Comparison of ENCODE assay signal across 1 cellular context in the genomic region with DNA sequence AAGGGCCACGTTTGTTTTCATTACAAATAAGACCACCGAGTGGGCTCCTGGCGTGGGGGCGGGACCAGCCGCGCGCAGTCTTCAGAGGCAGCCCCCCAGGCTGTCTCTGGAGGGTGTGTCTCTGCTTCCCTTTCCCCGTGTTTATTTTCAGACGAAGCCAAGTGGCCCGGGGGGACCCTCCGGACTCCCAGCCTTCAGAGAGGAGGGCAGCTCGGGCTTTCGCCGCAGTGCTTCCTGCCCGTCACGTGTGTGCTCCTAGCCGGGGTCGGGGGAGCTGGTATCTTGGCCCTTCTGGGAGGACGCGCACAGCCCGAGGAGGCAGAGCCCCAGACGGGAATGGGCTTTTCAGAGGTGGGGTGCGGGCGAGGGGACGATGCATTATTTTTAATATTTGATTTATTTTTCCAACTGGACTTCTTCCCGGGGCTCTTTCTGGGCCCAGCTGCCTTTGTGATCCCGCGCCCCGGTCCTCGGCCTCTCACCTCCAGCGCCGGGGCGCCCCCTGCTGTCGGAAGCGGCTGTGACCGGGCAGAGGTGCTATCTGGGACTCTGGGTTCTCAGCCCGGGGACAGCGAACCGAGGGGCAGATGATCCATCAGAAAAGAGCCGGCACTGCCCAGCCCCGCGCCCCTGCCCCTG.
TF ChIP-seq lines count a peak whose summit lies in the region.

No MANE protein-coding gene starts in this region.

TF ChIP-seq in K562, 482 proteins besides CTCF, POLR2A, EP300 and RAD21 (continued from another document):
- TF ChIP-seq ZNF175 (CRISPR knock-in tag; IDR thresholded peaks at IDR 0.05; ENCODE audit: low read depth) (no peak), HMG20B (CRISPR knock-in tag; IDR thresholded peaks at IDR 0.05) (no peak), RBM15 (IDR thresholded peaks at IDR 0.05; ENCODE audit: insufficient read depth, low read length) (no peak), POLR2G (IDR thresholded peaks at IDR 0.05; ENCODE audit: low read depth, low read length) (peak; percentile 60), ARID1B (IDR thresholded peaks at IDR 0.05) (peak; percentile 34; the same call in 1 of the 2 replicates), TOE1 (IDR thresholded peaks at IDR 0.05; ENCODE audit: borderline replicate concordance) (peak; percentile 49; the same call in 1 of the 2 replicates), TOE1 (CRISPR knock-in tag; IDR thresholded peaks at IDR 0.05; ENCODE audit: borderline replicate concordance, low read depth) (no peak), BRD9 (IDR thresholded peaks at IDR 0.05; ENCODE audit: low read depth, partially characterized antibody) (peak; percentile 67), HOXB6 (CRISPR knock-in tag; IDR thresholded peaks at IDR 0.05; ENCODE audit: borderline replicate concordance) (no peak), SETDB1 (IDR thresholded peaks at IDR 0.05; ENCODE audit: low read length) (no peak), ZNF197 (CRISPR knock-in tag; IDR thresholded peaks at IDR 0.05; ENCODE audit: low read depth) (no peak), GTF2E2 (tag; IDR thresholded peaks at IDR 0.05) (no peak), ZNF445 (CRISPR knock-in tag; IDR thresholded peaks at IDR 0.05; ENCODE audit: low read depth) (no peak), NCOA1 (IDR thresholded peaks at IDR 0.05; ENCODE audit: low read depth) (no peak), CBFA2T2 (conservative IDR thresholded peaks at IDR 0.05) (0 out of 2 replicates have a peak, but pooled peaks have one; percentile 12), HNRNPH1 (optimal IDR thresholded peaks at IDR 0.05; ENCODE audit: low read depth, low read length) (no peak), MXI1 (IDR thresholded peaks at IDR 0.05; ENCODE audit: low read depth, low read length) (no peak), FIP1L1 (IDR thresholded peaks at IDR 0.05; ENCODE audit: low read depth, low read length, poor library complexity, severe bottlenecking) (peak; percentile 56), RB1 (IDR thresholded peaks at IDR 0.05; ENCODE audit: low read depth) (peak; percentile 57; the same call in 1 of the 2 replicates), SMAD4 (CRISPR knock-in tag; conservative IDR thresholded peaks at IDR 0.05) (peak; percentile 52; the same call in 1 of the 2 replicates), RAD51 (IDR thresholded peaks at IDR 0.05; ENCODE audit: borderline replicate concordance, low read depth) (peak; percentile 56), SP1 (CRISPR knock-in tag; IDR thresholded peaks at IDR 0.05) (no peak), DMBX1 (CRISPR knock-in tag; IDR thresholded peaks at IDR 0.05; ENCODE audit: borderline replicate concordance) (peak; percentile 66; the same call in 1 of the 2 replicates), SREBF1 (IDR thresholded peaks at IDR 0.05; ENCODE audit: borderline replicate concordance, low read depth, low read length) (no peak), RCOR1 (IDR thresholded peaks at IDR 0.05; ENCODE audit: borderline replicate concordance in 1 of 2, low read depth in 2 of 2, low read length in 2 of 2) (no peak), ZNF79 (CRISPR knock-in tag; IDR thresholded peaks at IDR 0.05; ENCODE audit: low read depth) (no peak), RBM22 (IDR thresholded peaks at IDR 0.05; ENCODE audit: low read depth, low read length, poor library complexity, severe bottlenecking) (peak; percentile 33), SMARCA4 (IDR thresholded peaks at IDR 0.05) (0 out of 2 replicates have a peak, but pooled peaks have one; percentile 25), ADNP (tag; IDR thresholded peaks at IDR 0.05) (no peak), XRCC5 (IDR thresholded peaks at IDR 0.05; ENCODE audit: low read depth, low read length) (no peak), NFIC (IDR thresholded peaks at IDR 0.05) (0 out of 2 replicates have a peak, but pooled peaks have one; percentile 7)
- TF ChIP-seq, protein P1, sequence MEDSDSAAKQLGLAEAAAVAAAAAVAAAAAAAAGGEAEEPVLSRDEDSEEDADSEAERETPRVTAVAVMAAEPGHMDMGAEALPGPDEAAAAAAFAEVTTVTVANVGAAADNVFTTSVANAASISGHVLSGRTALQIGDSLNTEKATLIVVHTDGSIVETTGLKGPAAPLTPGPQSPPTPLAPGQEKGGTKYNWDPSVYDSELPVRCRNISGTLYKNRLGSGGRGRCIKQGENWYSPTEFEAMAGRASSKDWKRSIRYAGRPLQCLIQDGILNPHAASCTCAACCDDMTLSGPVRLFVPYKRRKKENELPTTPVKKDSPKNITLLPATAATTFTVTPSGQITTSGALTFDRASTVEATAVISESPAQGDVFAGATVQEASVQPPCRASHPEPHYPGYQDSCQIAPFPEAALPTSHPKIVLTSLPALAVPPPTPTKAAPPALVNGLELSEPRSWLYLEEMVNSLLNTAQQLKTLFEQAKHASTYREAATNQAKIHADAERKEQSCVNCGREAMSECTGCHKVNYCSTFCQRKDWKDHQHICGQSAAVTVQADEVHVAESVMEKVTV (CRISPR knock-in tag; IDR thresholded peaks at IDR 0.05): peak; percentile 88
- TF ChIP-seq, protein P2, sequence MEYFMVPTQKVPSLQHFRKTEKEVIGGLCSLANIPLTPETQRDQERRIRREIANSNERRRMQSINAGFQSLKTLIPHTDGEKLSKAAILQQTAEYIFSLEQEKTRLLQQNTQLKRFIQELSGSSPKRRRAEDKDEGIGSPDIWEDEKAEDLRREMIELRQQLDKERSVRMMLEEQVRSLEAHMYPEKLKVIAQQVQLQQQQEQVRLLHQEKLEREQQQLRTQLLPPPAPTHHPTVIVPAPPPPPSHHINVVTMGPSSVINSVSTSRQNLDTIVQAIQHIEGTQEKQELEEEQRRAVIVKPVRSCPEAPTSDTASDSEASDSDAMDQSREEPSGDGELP (CRISPR knock-in tag; IDR thresholded peaks at IDR 0.05; ENCODE audit: borderline replicate concordance): peak; percentile 61; the same call in 1 of the 2 replicates
- TF ChIP-seq, protein P3, sequence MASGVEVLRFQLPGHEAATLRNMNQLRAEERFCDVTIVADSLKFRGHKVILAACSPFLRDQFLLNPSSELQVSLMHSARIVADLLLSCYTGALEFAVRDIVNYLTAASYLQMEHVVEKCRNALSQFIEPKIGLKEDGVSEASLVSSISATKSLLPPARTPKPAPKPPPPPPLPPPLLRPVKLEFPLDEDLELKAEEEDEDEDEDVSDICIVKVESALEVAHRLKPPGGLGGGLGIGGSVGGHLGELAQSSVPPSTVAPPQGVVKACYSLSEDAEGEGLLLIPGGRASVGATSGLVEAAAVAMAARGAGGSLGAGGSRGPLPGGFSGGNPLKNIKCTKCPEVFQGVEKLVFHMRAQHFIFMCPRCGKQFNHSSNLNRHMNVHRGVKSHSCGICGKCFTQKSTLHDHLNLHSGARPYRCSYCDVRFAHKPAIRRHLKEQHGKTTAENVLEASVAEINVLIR (CRISPR knock-in tag; IDR thresholded peaks at IDR 0.05): no peak
